1 cellular context compared by ENCODE assay signal in genomic region chr6:27133281-27134227, GRCh38.
TF ChIP-seq lines count a peak whose summit lies in the region.

No MANE protein-coding gene starts in this region.

TF ChIP-seq in K562, 482 proteins besides CTCF, POLR2A, EP300 and RAD21 (continued from another document and continues in another):
- TF ChIP-seq HINFP (tag; conservative IDR thresholded peaks at IDR 0.05; ENCODE audit: low read depth) (0 out of 2 replicates have a peak, but pooled peaks have one; percentile 37), TCFL5 (CRISPR knock-in tag; conservative IDR thresholded peaks at IDR 0.05) (peak; percentile 4; the same call in 1 of the 2 replicates), SMAD3 (CRISPR knock-in tag; conservative IDR thresholded peaks at IDR 0.05) (peak; percentile 94), MED1 (CRISPR knock-in tag; IDR thresholded peaks at IDR 0.05; ENCODE audit: borderline replicate concordance) (peak; percentile 97), FOXJ2 (tag; IDR thresholded peaks at IDR 0.05) (no peak), CREB3L1 (IDR thresholded peaks at IDR 0.05; ENCODE audit: borderline replicate concordance, low read depth) (peak; percentile 69; the same call in 1 of the 2 replicates), ZFX (CRISPR knock-in tag; IDR thresholded peaks at IDR 0.05) (peak; percentile 83), GATAD2B (IDR thresholded peaks at IDR 0.05; ENCODE audit: borderline replicate concordance) (0 out of 2 replicates have a peak, but pooled peaks have one; percentile 30), FOXK2 (conservative IDR thresholded peaks at IDR 0.05 in 1 of 2, IDR thresholded peaks at IDR 0.05 in 1 of 2; ENCODE audit: low read depth in 2 of 2) (peak in 1 of 2 experiments; percentile 78; a peak in 2 of 4 replicates), CBFA2T2 (conservative IDR thresholded peaks at IDR 0.05) (0 out of 2 replicates have a peak, but pooled peaks have one; percentile 5), PML (IDR thresholded peaks at IDR 0.05; ENCODE audit: low read length) (peak; percentile 20), DEAF1 (CRISPR knock-in tag; IDR thresholded peaks at IDR 0.05) (peak; percentile 64), BRD4 (IDR thresholded peaks at IDR 0.05) (peak; percentile 93), TSC22D4 (tag; IDR thresholded peaks at IDR 0.05) (no peak), GABPA (tag; conservative IDR thresholded peaks at IDR 0.05; ENCODE audit: low read depth) (no peak; the same call in 1 of the 2 replicates), JUNB (CRISPR knock-in tag; conservative IDR thresholded peaks at IDR 0.05) (no peak), MCM7 (IDR thresholded peaks at IDR 0.05) (no peak), ARID4B (CRISPR knock-in tag; IDR thresholded peaks at IDR 0.05) (peak; percentile 67; the same call in 1 of the 2 replicates), ZNF696 (CRISPR knock-in tag; conservative IDR thresholded peaks at IDR 0.05) (peak; percentile 72; the same call in 1 of the 2 replicates), C11orf30 (IDR thresholded peaks at IDR 0.05; ENCODE audit: low read depth) (no peak), CBX3 (IDR thresholded peaks at IDR 0.05; ENCODE audit: borderline replicate concordance in 1 of 2, low read length in 2 of 2) (peak in 1 of 2 experiments; percentile 11; a peak in 2 of 3 replicates), HNRNPH1 (optimal IDR thresholded peaks at IDR 0.05; ENCODE audit: low read depth, low read length) (no peak), GTF2E2 (tag; IDR thresholded peaks at IDR 0.05) (no peak), CREB3 (tag; conservative IDR thresholded peaks at IDR 0.05; ENCODE audit: low read depth) (0 out of 2 replicates have a peak, but pooled peaks have one; percentile 46), ILF3 (IDR thresholded peaks at IDR 0.05; ENCODE audit: borderline replicate concordance) (peak; percentile 97), ZKSCAN8 (CRISPR knock-in tag; IDR thresholded peaks at IDR 0.05) (peak; percentile 31; the same call in 1 of the 2 replicates), SOX6 (IDR thresholded peaks at IDR 0.05) (peak; percentile 7; the same call in 1 of the 2 replicates), ZNF764 (CRISPR knock-in tag; IDR thresholded peaks at IDR 0.05; ENCODE audit: low read depth) (peak; percentile 86), ZNF398 (CRISPR knock-in tag; IDR thresholded peaks at IDR 0.05) (no peak; the same call in 1 of the 2 replicates), RAD51 (IDR thresholded peaks at IDR 0.05; ENCODE audit: borderline replicate concordance, low read depth) (0 out of 2 replicates have a peak, but pooled peaks have one; percentile 10), HMG20A (CRISPR knock-in tag; conservative IDR thresholded peaks at IDR 0.05) (peak; percentile 76; the same call in 1 of the 2 replicates), RBM17 (IDR thresholded peaks at IDR 0.05; ENCODE audit: borderline replicate concordance, low read depth, low read length) (no peak), RBFOX2 (IDR thresholded peaks at IDR 0.05; ENCODE audit: low read depth, low read length) (peak; percentile 92), E4F1 (CRISPR knock-in tag; IDR thresholded peaks at IDR 0.05; ENCODE audit: borderline replicate concordance) (peak; percentile 75; the same call in 1 of the 2 replicates), KDM2B (CRISPR knock-in tag; IDR thresholded peaks at IDR 0.05) (0 out of 2 replicates have a peak, but pooled peaks have one; percentile 23), MCM3 (IDR thresholded peaks at IDR 0.05) (no peak), CUX1 (CRISPR knock-in tag; IDR thresholded peaks at IDR 0.05) (0 out of 2 replicates have a peak, but pooled peaks have one; percentile 17), PTTG1 (tag; IDR thresholded peaks at IDR 0.05; ENCODE audit: low read depth) (no peak), ELF4 (CRISPR knock-in tag; IDR thresholded peaks at IDR 0.05) (peak; percentile 97), ZNF232 (CRISPR knock-in tag; IDR thresholded peaks at IDR 0.05) (peak; percentile 90), DNMT1 (IDR thresholded peaks at IDR 0.05) (0 out of 2 replicates have a peak, but pooled peaks have one; percentile 45), POU5F1 (IDR thresholded peaks at IDR 0.05; ENCODE audit: borderline replicate concordance, low read depth, low read length, partially characterized antibody) (no peak), ZNF75A (CRISPR knock-in tag; IDR thresholded peaks at IDR 0.05) (peak; percentile 35; the same call in 1 of the 2 replicates), HSF4 (CRISPR knock-in tag; IDR thresholded peaks at IDR 0.05; ENCODE audit: borderline replicate concordance) (no peak), MECOM (CRISPR knock-in tag; IDR thresholded peaks at IDR 0.05) (peak; percentile 49; the same call in 1 of the 2 replicates)
